Comparison of ENCODE assay signal across 9 cellular contexts in the genomic region with DNA sequence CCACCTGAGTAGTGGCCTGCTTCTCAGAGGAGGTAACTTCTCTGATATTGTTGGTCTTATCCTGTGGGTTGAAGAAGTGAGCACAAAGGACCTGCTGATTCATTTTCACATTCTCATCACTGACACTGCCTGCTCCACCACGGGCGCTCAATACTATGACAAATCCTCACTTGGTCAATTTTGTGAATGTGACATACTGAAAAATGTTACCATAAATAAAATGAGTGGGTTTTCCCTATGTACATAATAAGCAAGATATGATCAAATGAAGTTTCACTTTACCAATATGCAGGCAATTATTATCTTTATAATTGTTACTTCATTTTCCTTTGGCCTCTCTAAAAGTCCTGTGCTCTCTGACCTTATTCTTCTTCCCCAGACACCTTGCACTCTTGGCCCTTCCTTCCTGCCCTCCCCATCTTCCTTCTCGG.
DNase-seq lines count a peak whose midpoint lies in the region; ATAC-seq, FAIRE-seq and TF ChIP-seq lines count a peak whose summit lies in the region.
"Had no signal": no experiment of that assay in that cellular context is flagged by ENCODE, and none has a peak within 500 bp of the region (broad histone marks: within the 10 kb centered on the region; RNA-seq: fewer than 3 reads in every experiment).

No MANE protein-coding gene starts in this region.

- no peaks in the 10 kb centered on the region for H3K27me3 Mint-ChIP-seq in stimulated activated naive CD8-positive, alpha-beta T cell treated with anti-CD3 and anti-CD28 coated beads, Interleukin-15, Interleukin-2, amounts not matched to agents 100 ng/mL and 50 ng/mL, for 24 hours

- no peaks in the 10 kb centered on the region for H3K9me3 ChIP-seq in BLaER1 treated with 17β-estradiol and CSF1 and Interleukin-3, amounts not matched to agents 10 nM and 100 nM (replicated peaks in 1 of 11)
- no peaks in the 10 kb centered on the region for H3K9me3 ChIP-seq in GM12878 (replicated peaks; ENCODE audit: control insufficient read depth, insufficient read depth, low read length)
- no peaks in the 10 kb centered on the region for H3K9me3 ChIP-seq in psoas muscle

- H3K27ac ChIP-seq in BLaER1 treated with 17β-estradiol and CSF1 and Interleukin-3, amounts not matched to agents 10 nM and 100 nM = peak overlapping the region; percentile 95 to 99 (median 98)
- H3K27ac ChIP-seq in GM12878 (ENCODE audit: control insufficient read depth, insufficient read depth) = 0 out of 2 replicates have a peak overlapping the region, but pooled peaks have one; percentile 46
- no peak overlapping the region for H3K27ac ChIP-seq in psoas muscle

- intact Hi-C loops in GM12878 (cut with micrococcal nuclease; ENCODE audit: unreplicated experiment) (no loop called here), psoas muscle (cut with DNase I) (no loop called here)

- BruUV-seq in GM12878 (replicated peaks; lab: Mats Ljungman, UMichigan) = no TSS peak

- in situ Hi-C loops in GM12878 (cut with MboI) = no loop called here

- RAD21 ChIA-PET in GM12878 (lab: Charles Lee; ENCODE audit: unreplicated experiment) = interaction anchor here (0.7 to 4.6 kb wide), 15 partner anchors 10 to 158 kb away, joined by 3 to 25 read pairs (median 5); no protein-coding TSS in a partner anchor

- no peaks in the 10 kb centered on the region for H3K79me2 ChIP-seq in GM12878 (ENCODE audit: control insufficient read depth, insufficient read depth, low read length)

- TF ChIP-seq EP300 in GM12878 (IDR thresholded peaks at IDR 0.05; ENCODE audit: borderline replicate concordance in 1 of 2, control insufficient read depth in 1 of 2, low read depth in 2 of 2, low read length in 2 of 2) = peak; percentile 28 to 67; a peak in 1 of 4 replicates

- H4K20me1 ChIP-seq in BLaER1 treated with 17β-estradiol and CSF1 and Interleukin-3, amounts not matched to agents 10 nM and 100 nM = no peaks in the 10 kb centered on the region
- H4K20me1 ChIP-seq in GM12878 (ENCODE audit: control insufficient read depth, insufficient read depth) = no peaks in the 10 kb centered on the region

- H3K27ac Mint-ChIP-seq in stimulated activated naive CD8-positive, alpha-beta T cell treated with anti-CD3 and anti-CD28 coated beads, Interleukin-15, Interleukin-2, amounts not matched to agents 100 ng/mL and 50 ng/mL, for 24 hours = peak overlapping the region; percentile 64

- no peaks in the 10 kb centered on the region for H3K9me3 Mint-ChIP-seq in stimulated activated naive CD8-positive, alpha-beta T cell treated with anti-CD3 and anti-CD28 coated beads, Interleukin-15, Interleukin-2, amounts not matched to agents 100 ng/mL and 50 ng/mL, for 24 hours

- no peaks in the 10 kb centered on the region; a peak in 1 of 22 replicates for H3K36me3 ChIP-seq in BLaER1 treated with 17β-estradiol and CSF1 and Interleukin-3, amounts not matched to agents 10 nM and 100 nM
- H3K36me3 ChIP-seq in GM12878 (ENCODE audit: control insufficient read depth in 2 of 2, insufficient read depth in 2 of 2, low read length in 1 of 2) (no peaks in the 10 kb centered on the region), psoas muscle (ENCODE audit: insufficient read depth in 1 of 2, low read depth in 1 of 2) (no peaks in the 10 kb centered on the region)

- H3K4me1 ChIP-seq in BLaER1 treated with 17β-estradiol and CSF1 and Interleukin-3, amounts not matched to agents 10 nM and 100 nM = peaks cover 52 to 99% (median 92%) of the 10 kb centered on the region in 10 experiments
- H3K4me1 ChIP-seq in GM12878 (ENCODE audit: control insufficient read depth, insufficient read depth, low read length) (peaks cover 14% of the 10 kb centered on the region), psoas muscle (no peaks in the 10 kb centered on the region)

- peak overlapping the region; percentile 77 to 93 (median 89) for H3K4me2 ChIP-seq in BLaER1 treated with 17β-estradiol and CSF1 and Interleukin-3, amounts not matched to agents 10 nM and 100 nM
- peak overlapping the region; percentile 82; the same call in 1 of the 2 replicates for H3K4me2 ChIP-seq in GM12878 (ENCODE audit: control insufficient read depth, insufficient read depth)

- POLR2A ChIA-PET in GM12878 (lab: Charles Lee) = interaction anchor here (1.0 to 2.6 kb wide), 4 partner anchors 17 to 72 kb away, joined by 3 to 5 read pairs (median 4); a partner anchor contains a TSS

- no peak for DNase-seq in GM12878 (ENCODE audit: low read depth, low spot score)
- no peak for DNase-seq in NCI-H1417 treated with DMSO at 0.1 percent for 48 hours (lab: John Stamatoyannopoulos, UW)
- no peak for DNase-seq in iPS-NIHi11 (ENCODE audit: low spot score)
- DNase-seq in psoas muscle = no peak

- peaks cover 82% of the 10 kb centered on the region for H3K4me1 Mint-ChIP-seq in stimulated activated naive CD8-positive, alpha-beta T cell treated with anti-CD3 and anti-CD28 coated beads, Interleukin-15, Interleukin-2, amounts not matched to agents 100 ng/mL and 50 ng/mL, for 24 hours (ENCODE audit: low read depth)

- TF ChIP-seq CTCF in GM12878 (IDR thresholded peaks at IDR 0.05 in 2 of 3, conservative IDR thresholded peaks at IDR 0.05 in 1 of 3; ENCODE audit: control insufficient read depth in 2 of 3, extremely low read depth in 1 of 3, insufficient read depth in 1 of 3, low read depth in 3 of 3, low read length in 3 of 3) = no peak
- no peak for TF ChIP-seq CTCF in psoas muscle (IDR thresholded peaks at IDR 0.05)

- peak; percentile 23 for FAIRE-seq in GM12878 (lab: Jason Lieb, UNC)
- FAIRE-seq: astrocyte had no signal

- CTCF ChIA-PET in GM12878 (lab: Yijun Ruan, JAX) = interaction anchor here (0.7 to 8.3 kb wide), 12 partner anchors 10 to 171 kb away, joined by 3 to 64 read pairs (median 8); a partner anchor contains a TSS

- H3K4me3 ChIP-seq in BLaER1 treated with 17β-estradiol and CSF1 and Interleukin-3, amounts not matched to agents 10 nM and 100 nM = peak overlapping the region in 8 of 10 experiments; percentile 22 to 57 (median 46); a peak in 10 of 20 replicates
- 0 out of 2 replicates have a peak overlapping the region, but pooled peaks have one; percentile 7 for H3K4me3 ChIP-seq in GM12878
- H3K4me3 ChIP-seq in psoas muscle = no peak overlapping the region

- no peak overlapping the region for H2AFZ ChIP-seq in GM12878 (ENCODE audit: control insufficient read depth, low read depth, low read length)

- no peak for TF ChIP-seq POLR2A in GM12878 (IDR thresholded peaks at IDR 0.05; ENCODE audit: low read depth, low read length)

- H3K4me3 Mint-ChIP-seq in stimulated activated naive CD8-positive, alpha-beta T cell treated with anti-CD3 and anti-CD28 coated beads, Interleukin-15, Interleukin-2, amounts not matched to agents 100 ng/mL and 50 ng/mL, for 24 hours = peak overlapping the region; percentile 75

- H3K36me3 Mint-ChIP-seq in stimulated activated naive CD8-positive, alpha-beta T cell treated with anti-CD3 and anti-CD28 coated beads, Interleukin-15, Interleukin-2, amounts not matched to agents 100 ng/mL and 50 ng/mL, for 24 hours (ENCODE audit: low read depth) = no peaks in the 10 kb centered on the region

- H3K9ac ChIP-seq in BLaER1 treated with 17β-estradiol and CSF1 and Interleukin-3, amounts not matched to agents 10 nM and 100 nM = peak overlapping the region; percentile 83 to 93 (median 88)
- H3K9ac ChIP-seq in GM12878 (ENCODE audit: control insufficient read depth, insufficient read depth, low read length) = no peak overlapping the region

- no peak for TF ChIP-seq RAD21 in GM12878 (IDR thresholded peaks at IDR 0.05; ENCODE audit: insufficient read depth, low read depth, low read length)

- 12% methylated on average over 3 of the region's 3 CpGs for WGBS in GM12878 (ENCODE audit: insufficient coverage, insufficient replicate concordance, low lambda C conversion rate, missing lambda C conversion rate)
- WGBS in psoas muscle, 3 donors = 56 to 86% (median 78%) methylated on average over 3 of the region's 3 CpGs

- no peaks in the 10 kb centered on the region for H3K27me3 ChIP-seq in BLaER1 treated with 17β-estradiol and CSF1 and Interleukin-3, amounts not matched to agents 10 nM and 100 nM
- H3K27me3 ChIP-seq in GM12878 (replicated peaks in 1 of 2; ENCODE audit: control insufficient read depth in 2 of 2, insufficient read depth in 2 of 2, low read length in 1 of 2) (no peaks in the 10 kb centered on the region), psoas muscle (ENCODE audit: insufficient read depth in 3 of 3, low read length in 2 of 3) (no peaks in the 10 kb centered on the region)

- SMC1A ChIA-PET in GM12878 (lab: Charles Lee; ENCODE audit: uncharacterized antibody, unreplicated experiment) = interaction anchor here (0.5 to 5.8 kb wide), 21 partner anchors 8 to 591 kb away, joined by 3 to 47 read pairs (median 6); no protein-coding TSS in a partner anchor

- ATAC-seq in GM19372 (IDR thresholded peaks at IDR 0.05; ENCODE audit: low read depth, unreplicated experiment) (peak; percentile 74), HG03558 (IDR thresholded peaks at IDR 0.05; ENCODE audit: extremely low read depth, unreplicated experiment) (peak; percentile 69), GM12878 (peak; percentile 97), psoas muscle (no peak)

TF ChIP-seq in GM12878, 131 proteins besides CTCF, POLR2A, EP300 and RAD21 (continues in another document):
- TF ChIP-seq RB1 (IDR thresholded peaks at IDR 0.05; ENCODE audit: borderline replicate concordance) (no peak), ZBED1 (IDR thresholded peaks at IDR 0.05; ENCODE audit: borderline replicate concordance) (peak; percentile 49; the same call in 1 of the 2 replicates), NFYA (IDR thresholded peaks at IDR 0.05; ENCODE audit: borderline replicate concordance, low read depth, low read length) (no peak), MTA2 (IDR thresholded peaks at IDR 0.05; ENCODE audit: low read depth) (peak; percentile 95), CREM (IDR thresholded peaks at IDR 0.05; ENCODE audit: low read depth) (peak; percentile 75; the same call in 1 of the 2 replicates), NR2F1 (conservative IDR thresholded peaks at IDR 0.05) (peak; percentile 86), STAT3 (IDR thresholded peaks at IDR 0.05; ENCODE audit: low read depth, low read length) (no peak), ATF7 (IDR thresholded peaks at IDR 0.05; ENCODE audit: low read depth) (peak; percentile 86), SIX5 (IDR thresholded peaks at IDR 0.05; ENCODE audit: low read depth, low read length, severe bottlenecking) (no peak), IKZF2 (IDR thresholded peaks at IDR 0.05) (peak; percentile 47 to 50; a peak in 2 of 4 replicates), BHLHE40 (IDR thresholded peaks at IDR 0.05; ENCODE audit: borderline replicate concordance in 1 of 2, low read depth in 2 of 2, low read length in 1 of 2) (peak; percentile 25 to 59; a peak in 2 of 4 replicates), ASH2L (IDR thresholded peaks at IDR 0.05; ENCODE audit: borderline replicate concordance, low read depth) (no peak), RFX5 (IDR thresholded peaks at IDR 0.05; ENCODE audit: low read depth, low read length) (no peak), ZZZ3 (IDR thresholded peaks at IDR 0.05; ENCODE audit: control insufficient read depth, insufficient read length, low read depth) (no peak), DPF2 (IDR thresholded peaks at IDR 0.05) (peak; percentile 46)

Comparison
In these comparisons a context has a peak if more than half of its experiments do, and no peak if none do; other contexts are left out.
1. ATAC-seq: peak in GM19372 (single experiment), HG03558 (single experiment) and GM12878 (single experiment); none in psoas muscle (0 of 4).